In the genomic region with DNA sequence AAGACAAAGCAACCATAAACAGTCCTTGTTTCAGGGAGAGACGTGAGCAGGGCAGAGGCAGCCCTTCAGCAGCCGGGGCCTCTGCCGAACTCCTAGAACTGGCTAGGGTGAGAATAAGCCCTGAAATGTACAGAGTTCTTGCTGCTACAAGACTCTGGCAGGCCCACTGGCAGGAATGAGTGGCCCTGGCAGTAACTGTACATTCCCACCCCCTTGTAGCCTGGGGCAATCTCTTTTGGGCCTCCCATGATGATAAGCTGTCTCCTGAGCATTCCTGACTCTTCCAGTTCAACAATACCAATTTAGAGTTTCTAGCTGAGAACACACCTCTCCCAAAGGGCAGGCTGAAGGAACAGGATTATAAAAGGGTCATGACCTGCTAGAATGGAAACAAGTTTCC, we compare ENCODE assay signal across 15 cellular contexts. TPM values are rescaled to one million over a fixed set of nuclear protein-coding genes. Genes with fewer than 3 reads are reported as not detected.
DNase-seq lines count a peak whose midpoint lies in the region; ATAC-seq and TF ChIP-seq lines count a peak whose summit lies in the region.
"Had no signal": no experiment of that assay in that cellular context is flagged by ENCODE, and none has a peak within 500 bp of the region (broad histone marks: within the 10 kb centered on the region; RNA-seq: fewer than 3 reads in every experiment).

No MANE protein-coding gene starts in this region.

- no peak overlapping the region for H3K27ac ChIP-seq in IMR-90 (ENCODE audit: insufficient read depth, low read length)
- H3K27ac ChIP-seq in mesodermal cell (ENCODE audit: low read depth, low read length, severe bottlenecking), result peak overlapping the region; percentile 13
- no peak overlapping the region for H3K27ac ChIP-seq in lower lobe of right lung
- H3K27ac ChIP-seq: stomach, uterus had no signal

- WGBS in IMR-90 (ENCODE audit: extremely low coverage in 2 of 2, insufficient read length in 1 of 2), 2 experiments, result 93% methylated on average over 3 of the region's 3 CpGs; no CpG with 5 or more reads in 1 of the 2 experiments
- WGBS in mesodermal cell (ENCODE audit: insufficient coverage in 2 of 2), 2 experiments, result 67 to 90% methylated on average over 2 to 3 of the region's 3 CpGs

- H3K4me1 ChIP-seq in IMR-90 (ENCODE audit: control insufficient read depth, insufficient read depth, low read length) (peaks cover 9% of the 10 kb centered on the region), adipocyte (ENCODE audit: control insufficient read depth, insufficient read depth, low read length) (peaks cover 19% of the 10 kb centered on the region), mesodermal cell (ENCODE audit: control insufficient read depth, insufficient read depth, low read length, poor library complexity, severe bottlenecking) (peaks cover 20% of the 10 kb centered on the region), lower lobe of right lung (no peaks in the 10 kb centered on the region)
- H3K4me1 ChIP-seq: stomach, uterus had no signal

- H3K18ac ChIP-seq in IMR-90 (ENCODE audit: low read depth, low read length), result no peak overlapping the region

- dilution Hi-C loops in IMR-90 (cut with HindIII; ENCODE audit: low sequenced_read_pairs, unreplicated experiment), result no loop called here

- H3K4ac ChIP-seq in IMR-90 (ENCODE audit: low read depth, low read length), result peak overlapping the region; percentile 18; the same call in 1 of the 2 replicates

- H3K36me3 ChIP-seq in IMR-90 (ENCODE audit: control insufficient read depth, insufficient read depth, low read length), result no peaks in the 10 kb centered on the region
- H3K36me3 ChIP-seq in adipocyte (ENCODE audit: control insufficient read depth, insufficient read depth, low read length, severe bottlenecking), result no peaks in the 10 kb centered on the region
- H3K36me3 ChIP-seq in mesodermal cell (ENCODE audit: control insufficient read depth, insufficient read depth, low read length), result no peaks in the 10 kb centered on the region
- no peaks in the 10 kb centered on the region for H3K36me3 ChIP-seq in lower lobe of right lung
- H3K36me3 ChIP-seq: stomach, uterus had no signal

- no peaks in the 10 kb centered on the region for H3K27me3 ChIP-seq in IMR-90 (ENCODE audit: control insufficient read depth, insufficient read depth, low read length)
- H3K27me3 ChIP-seq in adipocyte (replicated peaks; ENCODE audit: control insufficient read depth, insufficient read depth, low read length), result no peaks in the 10 kb centered on the region
- H3K27me3 ChIP-seq in lower lobe of right lung (ENCODE audit: low read depth), result no peaks in the 10 kb centered on the region
- H3K27me3 ChIP-seq: stomach, uterus had no signal

- TF ChIP-seq CTCF in IMR-90 (conservative IDR thresholded peaks at IDR 0.05; ENCODE audit: low read depth, low read length) (no peak), lower lobe of right lung (IDR thresholded peaks at IDR 0.05) (no peak)

- H3K4me3 ChIP-seq in IMR-90 (ENCODE audit: insufficient read depth, low read depth, low read length), result no peak overlapping the region
- no peak overlapping the region for H3K4me3 ChIP-seq in adipocyte (ENCODE audit: low read length)
- no peak overlapping the region for H3K4me3 ChIP-seq in mesodermal cell (ENCODE audit: extremely low read depth, insufficient read depth, low read length, poor library complexity, severe bottlenecking)
- no peak overlapping the region for H3K4me3 ChIP-seq in lower lobe of right lung
- H3K4me3 ChIP-seq: stomach, uterus had no signal

- DNase-seq in Daoy (ENCODE audit: low read depth) (peak; percentile 27), IMR-90 (peak; percentile 26), adipocyte (ENCODE audit: low read depth) (peak; percentile 62), D341Med (ENCODE audit: low spot score) (no peak), NCI-H510A treated with DMSO at 0.1 percent for 48 hours (lab: John Stamatoyannopoulos, UW) (no peak), lower lobe of right lung (no peak)
- DNase-seq: activated CD8-positive, alpha-beta memory T cell treated with anti-CD3 and anti-CD28 coated beads, Interleukin-2, amount 50 U/mL, for 48 hours; C1 segment of cervical spinal cord; DMS79 treated with DMSO at 0.1 percent for 48 hours; NCI-H1930; stomach; T-helper 1 cell; uterus had no signal

- in situ Hi-C loops in IMR-90 (cut with MboI; ENCODE audit: low sequenced_read_pairs), result no loop called here

- H2AK9ac ChIP-seq in IMR-90 (replicated peaks; ENCODE audit: low read depth, low read length, poor library complexity), result peak overlapping the region; percentile 69

- H3K9ac ChIP-seq in IMR-90 (ENCODE audit: low read depth, low read length) (no peak overlapping the region), adipocyte (ENCODE audit: low read length) (no peak overlapping the region)

- H2AK5ac ChIP-seq in IMR-90 (ENCODE audit: low read depth, low read length), result no peak overlapping the region

- POLR2A ChIA-PET in IMR-90 (lab: Charles Lee; ENCODE audit: unreplicated experiment), result no interaction called here

- H2BK5ac ChIP-seq in IMR-90 (ENCODE audit: low read depth, low read length, poor library complexity, severe bottlenecking), result no peak overlapping the region

- H3K23ac ChIP-seq in IMR-90 (ENCODE audit: low read depth, low read length), result no peak overlapping the region

- TF ChIP-seq POLR2A in IMR-90 (IDR thresholded peaks at IDR 0.05; ENCODE audit: low read depth, low read length), result no peak

- H3K9me1 ChIP-seq in IMR-90 (ENCODE audit: insufficient read depth, low read length), result peaks cover 11% of the 10 kb centered on the region

- no peak for TF ChIP-seq RAD21 in IMR-90 (IDR thresholded peaks at IDR 0.05; ENCODE audit: low read length)

- H2AFZ ChIP-seq in IMR-90 (replicated peaks; ENCODE audit: low read length, poor library complexity), result no peak overlapping the region

- CTCF ChIA-PET in IMR-90 (lab: Yijun Ruan, JAX), result interaction anchor here (0.7 to 2.3 kb wide), 2 partner anchors 15 to 123 kb away, joined by 4 to 12 read pairs; a partner anchor contains a TSS

- peak overlapping the region; percentile 44; the same call in 1 of the 2 replicates for H2BK120ac ChIP-seq in IMR-90 (ENCODE audit: low read depth, low read length)

- no peaks in the 10 kb centered on the region for H3K9me3 ChIP-seq in IMR-90 (ENCODE audit: control insufficient read depth, insufficient read depth, low read length)
- H3K9me3 ChIP-seq in adipocyte (ENCODE audit: control insufficient read depth, low read length), result no peaks in the 10 kb centered on the region
- H3K9me3 ChIP-seq in mesodermal cell (ENCODE audit: control insufficient read depth, low read length), result no peaks in the 10 kb centered on the region
- no peaks in the 10 kb centered on the region for H3K9me3 ChIP-seq in lower lobe of right lung
- H3K9me3 ChIP-seq: stomach, uterus had no signal

- no peak overlapping the region for H4K5ac ChIP-seq in IMR-90 (ENCODE audit: low read depth, low read length)

- no peaks in the 10 kb centered on the region for H3K79me1 ChIP-seq in IMR-90 (ENCODE audit: low read depth in 1 of 2, low read length in 2 of 2)

- intact Hi-C loops in IMR-90 (cut with micrococcal nuclease), result no loop called here
- intact Hi-C loops in lower lobe of right lung (cut with DNase I), result no loop called here

- H2BK15ac ChIP-seq in IMR-90 (ENCODE audit: low read depth, low read length), result no peak overlapping the region

- no peak overlapping the region for H3K14ac ChIP-seq in IMR-90 (replicated peaks; ENCODE audit: low read depth, low read length)

- no peak overlapping the region for H3K4me2 ChIP-seq in IMR-90 (ENCODE audit: low read depth, low read length)

- no peak overlapping the region for H4K91ac ChIP-seq in IMR-90 (ENCODE audit: insufficient read depth, low read depth, low read length)

- no peak overlapping the region for H4K8ac ChIP-seq in IMR-90 (ENCODE audit: low read depth in 2 of 2, low read length in 2 of 2)

- BruUV-seq in IMR-90 (replicated peaks; lab: Mats Ljungman, UMichigan), result no TSS peak

- H2BK20ac ChIP-seq in IMR-90 (ENCODE audit: low read depth, low read length), result peak overlapping the region; percentile 25; the same call in 1 of the 2 replicates

- no peaks in the 10 kb centered on the region for H4K20me1 ChIP-seq in IMR-90 (ENCODE audit: insufficient read depth, low read length)

- no peak overlapping the region for H3K56ac ChIP-seq in IMR-90 (ENCODE audit: extremely low read depth, insufficient read depth, low read length)

- no peak for ATAC-seq in IMR-90 (ENCODE audit: low read depth)
- ATAC-seq in lower lobe of right lung, result no peak
- ATAC-seq: Panc1 had no signal

TF ChIP-seq in IMR-90, 13 proteins besides CTCF, POLR2A, EP300 and RAD21:
- no peak for TF ChIP-seq SMC3 (IDR thresholded peaks at IDR 0.05; ENCODE audit: low read depth, low read length)
- TF ChIP-seq, protein P1, sequence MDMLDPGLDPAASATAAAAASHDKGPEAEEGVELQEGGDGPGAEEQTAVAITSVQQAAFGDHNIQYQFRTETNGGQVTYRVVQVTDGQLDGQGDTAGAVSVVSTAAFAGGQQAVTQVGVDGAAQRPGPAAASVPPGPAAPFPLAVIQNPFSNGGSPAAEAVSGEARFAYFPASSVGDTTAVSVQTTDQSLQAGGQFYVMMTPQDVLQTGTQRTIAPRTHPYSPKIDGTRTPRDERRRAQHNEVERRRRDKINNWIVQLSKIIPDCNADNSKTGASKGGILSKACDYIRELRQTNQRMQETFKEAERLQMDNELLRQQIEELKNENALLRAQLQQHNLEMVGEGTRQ (IDR thresholded peaks at IDR 0.05; ENCODE audit: low read depth, low read length), result no peak

RNA-seq across cellular contexts. Expression of gene HAUS1, which starts 54.3 kb away (rescaled TPM):
- 46.7 and 63.9 TPM in 2 replicates for total RNA-seq in Daoy (2014; rRNA removed; shearing (Covaris generic))
- total RNA-seq in IMR-90 (2012; rRNA removed) (25.3 and 32.2 TPM in 2 replicates), lower lobe of right lung (17.8 TPM)
- 33.4 and 55.0 TPM in 2 replicates for polyA plus RNA-seq in IMR-90 (2012; rRNA removed)
- polyA plus RNA-seq in IMR-90 (2012; cell fraction: cytosol; rRNA removed), result 3.9 and 5.2 TPM in 2 replicates
- 0.58 and 6.2 TPM in 2 replicates for polyA plus RNA-seq in IMR-90 (2012; cell fraction: nucleus; rRNA removed; ENCODE audit: low replicate concordance)
- polyA plus RNA-seq in mesodermal cell (2013, experiment 1 of 2), result 77.1 TPM
- polyA plus RNA-seq in mesodermal cell (2013, experiment 2 of 2), result 98.4 TPM

Comparison
In these comparisons a context has a peak if more than half of its experiments do, and no peak if none do; other contexts are left out.
1. DNase-seq: peak in Daoy (single experiment), IMR-90 (single experiment) and adipocyte (single experiment); none in D341Med (single experiment), NCI-H510A treated with DMSO at 0.1 percent for 48 hours (single experiment) and lower lobe of right lung (single experiment).